20 cellular contexts compared by ENCODE assay signal in genomic region chr3:136513367-136513766, GRCh38.
"Had no signal": no experiment of that assay in that cellular context is flagged by ENCODE, and none has a peak within 500 bp of the region (broad histone marks: within the 10 kb centered on the region; RNA-seq: fewer than 3 reads in every experiment).

No MANE protein-coding gene starts in this region.

- H3K36me3 ChIP-seq: colonic mucosa, neural progenitor cell, ovary, right atrium auricular region had no signal

- H3K27ac Mint-ChIP-seq: natural killer cell treated with Interleukin-12 subunit alpha and Interleukin-12 subunit beta and Interleukin-15 and Interleukin-18, amount 100 ng/mL, for 72 hours; neural progenitor cell; stimulated activated naive B cell treated with anti-CD40 and anti-IgM and Interleukin-4, amounts not matched to agents 10 μg/mL and 1 μg/mL and 100 μg/mL, for 72 hours; stimulated activated naive CD8-positive, alpha-beta T cell treated with anti-CD3 and anti-CD28 coated beads, Interleukin-15, amount 100 ng/mL, for 72 hours; type B pancreatic cell had no signal

- DNase-seq: colonic mucosa; dermis blood vessel endothelial cell; esophagus squamous epithelium; glutamatergic neuron; left colon; left ventricle myocardium superior; mesenchymal stem cell; midbrain; nucleus accumbens; ovary; stimulated activated CD4-positive, alpha-beta T cell treated with anti-CD3 and anti-CD28 coated beads, Interleukin-2, amount 100 ng/mL, for 24 hours; stimulated activated CD4-positive, alpha-beta T cell treated with anti-CD3 and anti-CD28 coated beads, Interleukin-4, amount 100 ng/mL, for 4 hours; stimulated activated naive B cell treated with anti-CD40 and anti-IgM and Interleukin-4, amounts not matched to agents 10 μg/mL and 1 μg/mL and 100 μg/mL, for 72 hours; stimulated activated naive CD8-positive, alpha-beta T cell treated with anti-CD3 and anti-CD28 coated beads, Interleukin-15, amount 100 ng/mL, for 72 hours; substantia nigra had no signal

- H3K9me3 Mint-ChIP-seq: natural killer cell treated with Interleukin-12 subunit alpha and Interleukin-12 subunit beta and Interleukin-15 and Interleukin-18, amount 100 ng/mL, for 72 hours; neural progenitor cell; stimulated activated naive B cell treated with anti-CD40 and anti-IgM and Interleukin-4, amounts not matched to agents 10 μg/mL and 1 μg/mL and 100 μg/mL, for 72 hours; stimulated activated naive CD8-positive, alpha-beta T cell treated with anti-CD3 and anti-CD28 coated beads, Interleukin-15, amount 100 ng/mL, for 72 hours; type B pancreatic cell had no signal

- H3K27me3 Mint-ChIP-seq: natural killer cell treated with Interleukin-12 subunit alpha and Interleukin-12 subunit beta and Interleukin-15 and Interleukin-18, amount 100 ng/mL, for 72 hours; stimulated activated naive B cell treated with anti-CD40 and anti-IgM and Interleukin-4, amounts not matched to agents 10 μg/mL and 1 μg/mL and 100 μg/mL, for 72 hours; stimulated activated naive CD8-positive, alpha-beta T cell treated with anti-CD3 and anti-CD28 coated beads, Interleukin-15, amount 100 ng/mL, for 72 hours; type B pancreatic cell had no signal

- ATAC-seq: left colon; left ventricle myocardium superior; natural killer cell treated with Interleukin-12 subunit alpha and Interleukin-12 subunit beta and Interleukin-15 and Interleukin-18, amount 100 ng/mL, for 72 hours; stimulated activated naive B cell treated with anti-CD40 and anti-IgM and Interleukin-4, amounts not matched to agents 10 μg/mL and 1 μg/mL and 100 μg/mL, for 72 hours; stimulated activated naive CD8-positive, alpha-beta T cell treated with anti-CD3 and anti-CD28 coated beads, Interleukin-15, amount 100 ng/mL, for 72 hours had no signal

- H3K4me3 Mint-ChIP-seq: natural killer cell treated with Interleukin-12 subunit alpha and Interleukin-12 subunit beta and Interleukin-15 and Interleukin-18, amount 100 ng/mL, for 72 hours; neural progenitor cell; stimulated activated naive B cell treated with anti-CD40 and anti-IgM and Interleukin-4, amounts not matched to agents 10 μg/mL and 1 μg/mL and 100 μg/mL, for 72 hours; stimulated activated naive CD8-positive, alpha-beta T cell treated with anti-CD3 and anti-CD28 coated beads, Interleukin-15, amount 100 ng/mL, for 72 hours; type B pancreatic cell had no signal

- H3K27me3 ChIP-seq: colonic mucosa, esophagus squamous epithelium, neural progenitor cell, ovary, right atrium auricular region had no signal

- H3K4me1 Mint-ChIP-seq: stimulated activated naive B cell treated with anti-CD40 and anti-IgM and Interleukin-4, amounts not matched to agents 10 μg/mL and 1 μg/mL and 100 μg/mL, for 72 hours; stimulated activated naive CD8-positive, alpha-beta T cell treated with anti-CD3 and anti-CD28 coated beads, Interleukin-15, amount 100 ng/mL, for 72 hours had no signal

- H3K9me3 ChIP-seq: colonic mucosa, esophagus squamous epithelium, ovary, right atrium auricular region had no signal

- H3K4me3 ChIP-seq: colonic mucosa, esophagus squamous epithelium, lung, neural progenitor cell, ovary, right atrium auricular region had no signal

- H3K27ac ChIP-seq: colonic mucosa, neural progenitor cell, ovary had no signal

- H3K4me1 ChIP-seq: colonic mucosa, neural progenitor cell, right atrium auricular region had no signal
